ENCODE assay signal across 11 cellular contexts in genomic region chr2:232689152-232689910, GRCh38. TPM values are rescaled to one million over a fixed set of nuclear protein-coding genes. Genes with fewer than 3 reads are reported as not detected.
A peak's percentile ranks its signal among the peaks of the same experiment; 100 is the strongest.
DNase-seq lines count a peak whose midpoint lies in the region; ATAC-seq, FAIRE-seq and TF ChIP-seq lines count a peak whose summit lies in the region.
"Had no signal": no experiment of that assay in that cellular context is flagged by ENCODE, and none has a peak within 500 bp of the region (broad histone marks: within the 10 kb centered on the region; RNA-seq: fewer than 3 reads in every experiment).

No MANE protein-coding gene starts in this region.

- ATAC-seq in K562 (peak; percentile 41; the same call in 2 of the 3 replicates), HepG2 (no peak), HG03175 (IDR thresholded peaks at IDR 0.05; ENCODE audit: unreplicated experiment) (no peak)
- ATAC-seq in effector memory CD8-positive, alpha-beta T cell (replicated peaks) = no peak

- FAIRE-seq in K562 (lab: Jason Lieb, UNC) (no peak), HepG2 (lab: Jason Lieb, UNC) (no peak)

- H2AFZ ChIP-seq in K562 (ENCODE audit: low read depth, low read length) = no peak overlapping the region
- H2AFZ ChIP-seq in HepG2 (ENCODE audit: low read length) = no peak overlapping the region

- TF ChIP-seq EP300 in K562 (IDR thresholded peaks at IDR 0.05; ENCODE audit: low read length) (no peak), HepG2 (IDR thresholded peaks at IDR 0.05; ENCODE audit: low read depth in 2 of 2, low read length in 2 of 2) (no peak), HepG2 (CRISPR knock-in tag; IDR thresholded peaks at IDR 0.05; ENCODE audit: borderline replicate concordance) (no peak)

- no peaks in the 10 kb centered on the region for H3K79me2 ChIP-seq in K562 (ENCODE audit: control insufficient read depth, insufficient read depth, low read length)
- H3K79me2 ChIP-seq in HepG2 (ENCODE audit: insufficient read depth, low read length) = no peaks in the 10 kb centered on the region

- no peak for TF ChIP-seq POLR2A in K562 (conservative IDR thresholded peaks at IDR 0.05)
- no peak for TF ChIP-seq POLR2A in HepG2 (IDR thresholded peaks at IDR 0.05; ENCODE audit: insufficient read depth in 1 of 2, low read depth in 2 of 2, low read length in 2 of 2)

- H3K27ac Mint-ChIP-seq in effector memory CD8-positive, alpha-beta T cell = no peak overlapping the region
- H3K27ac Mint-ChIP-seq: CD4-positive, alpha-beta memory T cell had no signal

- no peak overlapping the region for H3K4me3 ChIP-seq in K562
- H3K4me3 ChIP-seq in HepG2 (replicated peaks in 1 of 3; ENCODE audit: insufficient read depth in 1 of 3, low read depth in 2 of 3, low read length in 3 of 3) = no peak overlapping the region
- H3K4me3 ChIP-seq: lung had no signal

- no peak for TF ChIP-seq CTCF in K562 (IDR thresholded peaks at IDR 0.05 in 2 of 3, conservative IDR thresholded peaks at IDR 0.05 in 1 of 3; ENCODE audit: insufficient read depth in 2 of 3, low read depth in 1 of 3, low read length in 3 of 3)
- no peak for TF ChIP-seq CTCF in HepG2 (CRISPR knock-in tag; IDR thresholded peaks at IDR 0.05)

- no peaks in the 10 kb centered on the region for H3K9me3 Mint-ChIP-seq in effector memory CD8-positive, alpha-beta T cell
- H3K9me3 Mint-ChIP-seq: CD4-positive, alpha-beta memory T cell had no signal

- no peaks in the 10 kb centered on the region for H3K36me3 ChIP-seq in K562 (ENCODE audit: control insufficient read depth, insufficient read depth, low read length)
- no peaks in the 10 kb centered on the region for H3K36me3 ChIP-seq in HepG2 (replicated peaks in 1 of 2; ENCODE audit: control insufficient read depth in 1 of 2, insufficient read depth in 2 of 2, low read length in 2 of 2)

- TF ChIP-seq RAD21 in K562 (CRISPR knock-in tag; conservative IDR thresholded peaks at IDR 0.05 in 1 of 2, IDR thresholded peaks at IDR 0.05 in 1 of 2) (no peak), HepG2 (CRISPR knock-in tag; IDR thresholded peaks at IDR 0.05) (no peak)

- H3K4me1 ChIP-seq in K562 (replicated peaks in 1 of 2; ENCODE audit: control insufficient read depth in 2 of 2, insufficient read depth in 2 of 2, low read length in 2 of 2) (no peaks in the 10 kb centered on the region; a peak in 2 of 5 replicates), HepG2 (ENCODE audit: insufficient read depth, low read length) (no peaks in the 10 kb centered on the region; the same call in 1 of the 2 replicates)

- CTCF ChIA-PET in K562 (lab: Yijun Ruan, JAX; ENCODE audit: low intra/inter-chr PET ratio) (no interaction called here), HepG2 (lab: Yijun Ruan, JAX; ENCODE audit: low intra/inter-chr PET ratio, low total read pairs) (no interaction called here)

- in situ Hi-C loops in K562 (cut with MboI) (no loop called here), HepG2 (cut with HindIII; ENCODE audit: extremely low pct_ligation_motif_present, low pct_unique_long_range_greater_than_20kb) (no loop called here)

- POLR2A ChIA-PET in K562 (lab: Yijun Ruan, JAX) = no interaction called here
- POLR2A ChIA-PET in HepG2 (lab: Yijun Ruan, JAX) = no interaction called here

- no peaks in the 10 kb centered on the region for H3K9me3 ChIP-seq in K562 (replicated peaks; ENCODE audit: control insufficient read depth, insufficient read depth, low read depth, low read length)
- H3K9me3 ChIP-seq in HepG2 (ENCODE audit: low read length) = no peaks in the 10 kb centered on the region

- peaks cover 0 to 1% of the 10 kb centered on the region in 2 donors for H3K27me3 Mint-ChIP-seq in effector memory CD8-positive, alpha-beta T cell
- H3K27me3 Mint-ChIP-seq: CD4-positive, alpha-beta memory T cell had no signal

- peak overlapping the region in 1 of 2 experiments; percentile 45; a peak in 1 of 4 replicates for H3K9ac ChIP-seq in K562 (ENCODE audit: insufficient read depth in 1 of 2, low read depth in 2 of 2, low read length in 2 of 2)
- H3K9ac ChIP-seq in HepG2 (ENCODE audit: insufficient read depth, low read depth, low read length) = no peak overlapping the region

- H3K27me3 ChIP-seq in K562 (ENCODE audit: control insufficient read depth in 2 of 2, insufficient read depth in 2 of 2, low read length in 2 of 2) (no peaks in the 10 kb centered on the region; a peak in 2 of 5 replicates), HepG2 (ENCODE audit: control insufficient read depth in 1 of 2, insufficient read depth in 2 of 2, low read length in 2 of 2) (peaks cover 0 to 3% of the 10 kb centered on the region in 2 experiments; a peak in 1 of 5 replicates)

- no peak overlapping the region for H3K4me2 ChIP-seq in K562 (ENCODE audit: insufficient read depth, low read length)
- peak overlapping the region; percentile 4; the same call in 1 of the 2 replicates for H3K4me2 ChIP-seq in HepG2 (ENCODE audit: low read depth, low read length)

- BruUV-seq in K562 (replicated peaks; lab: Mats Ljungman, UMichigan) (no TSS peak), HepG2 (replicated peaks; lab: Mats Ljungman, UMichigan) (no TSS peak)

- DNase-seq in AG08396 (ENCODE audit: low spot score) (peak; percentile 42), M059J (ENCODE audit: low read depth) (peak; percentile 43), K562 (ENCODE audit: extremely low read depth in 1 of 4, low spot score in 3 of 4) (peak in 1 of 4 experiments; percentile 11), HepG2 (ENCODE audit: low spot score) (no peak), DMS114 treated with DMSO at 0.1 percent for 48 hours (lab: John Stamatoyannopoulos, UW; ENCODE audit: unreplicated experiment) (no peak)
- DNase-seq in effector memory CD8-positive, alpha-beta T cell = no peak
- DNase-seq in central memory CD4-positive, alpha-beta T cell = no peak
- DNase-seq: activated CD4-positive, alpha-beta T cell treated with anti-CD3 and anti-CD28 coated beads for 48 hours; CD4-positive, alpha-beta memory T cell had no signal

- no peaks in the 10 kb centered on the region for H3K9me1 ChIP-seq in K562 (ENCODE audit: control insufficient read depth, insufficient read depth, low read length)

- H4K20me1 ChIP-seq in K562 (replicated peaks; ENCODE audit: control insufficient read depth, insufficient read depth, low read length) (no peaks in the 10 kb centered on the region), HepG2 (ENCODE audit: insufficient read depth, low read length) (no peaks in the 10 kb centered on the region)

- H3K27ac ChIP-seq in K562 (ENCODE audit: extremely low read depth, low read depth, low read length) (no peak overlapping the region), HepG2 (ENCODE audit: extremely low read length, insufficient read depth, low read length) (no peak overlapping the region)

- no peaks in the 10 kb centered on the region for H3K4me1 Mint-ChIP-seq in effector memory CD8-positive, alpha-beta T cell (ENCODE audit: low read depth in 2 of 2)

- no peaks in the 10 kb centered on the region for H3K36me3 Mint-ChIP-seq in effector memory CD8-positive, alpha-beta T cell (ENCODE audit: insufficient read depth)
- H3K36me3 Mint-ChIP-seq: CD4-positive, alpha-beta memory T cell had no signal

- intact Hi-C loops in K562 (cut with micrococcal nuclease) (no loop called here), HepG2 (cut with micrococcal nuclease; ENCODE audit: unreplicated experiment) (no loop called here)

- no peak overlapping the region for H3K4me3 Mint-ChIP-seq in effector memory CD8-positive, alpha-beta T cell
- H3K4me3 Mint-ChIP-seq: CD4-positive, alpha-beta memory T cell had no signal

- 0% methylated on average over 2 of the region's 3 CpGs for WGBS in K562 (ENCODE audit: insufficient coverage, low coverage, missing lambda C conversion rate)
- 0% methylated on average over 1 of the region's 3 CpGs for WGBS in HepG2 (ENCODE audit: low lambda C conversion rate)

RNA-seq across cellular contexts. Expression of gene GIGYF2, which starts 7.8 kb away (rescaled TPM):
- total RNA-seq in M059J (2014; rRNA removed; shearing (Covaris generic)) = 38.4 and 45.6 TPM in 2 replicates
- total RNA-seq in K562 (2011; cell fraction: chromatin; rRNA removed; ENCODE audit: low replicate concordance) = 104 and 257 TPM in 2 replicates
- total RNA-seq in K562 (2011; cell fraction: nucleolus; rRNA removed) = 46.5 and 65.3 TPM in 2 replicates
- 98.1 and 157 TPM in 2 replicates for total RNA-seq in K562 (2011; cell fraction: nucleoplasm; rRNA removed)
- total RNA-seq in K562 (2014; rRNA removed) = 29.2 and 35.9 TPM in 2 replicates
- total RNA-seq in K562 (2014; rRNA removed; fragmentation: Illumina TruSeq; extraction: Trizol) = 50.6 and 51.9 TPM in 2 replicates
- total RNA-seq in K562 (2015; rRNA removed; fragmentation: Illumina TruSeq; extraction: Trizol) = 45.3 and 52.7 TPM in 2 replicates
- 36.0 and 37.3 TPM in 2 replicates for total RNA-seq in K562 (2021)
- 37.3 and 38.4 TPM in 2 replicates for polyA plus RNA-seq in K562 (2011; rRNA removed)
- 29.6 and 32.4 TPM in 2 replicates for polyA plus RNA-seq in K562 (2011; cell fraction: cytosol; rRNA removed)
- 33.0 and 35.7 TPM in 2 replicates for polyA plus RNA-seq in K562 (2011; cell fraction: nucleus; rRNA removed)
- 23.1 and 28.2 TPM in 2 replicates for polyA plus RNA-seq in K562 (2012)
- 32.6 and 34.0 TPM in 2 replicates for polyA plus RNA-seq in K562 (2014; fragmentation: Illumina TruSeq; extraction: Trizol)
- polyA plus RNA-seq in K562 (2014; fragmentation: Nextera tagmentation; extraction: Ambion mirVana) = 10 to 100 TPM; 12.7 to 16.8 TPM
- 32.4 and 34.9 TPM in 2 replicates for polyA plus RNA-seq in K562 (2014; rRNA removed)
- 101 and 120 TPM in 2 replicates for polyA minus RNA-seq in K562 (2011; rRNA and poly(A)+ RNA removed)
- 29.8 and 43.8 TPM in 2 replicates for polyA minus RNA-seq in K562 (2011; cell fraction: cytosol; rRNA and poly(A)+ RNA removed)
- polyA minus RNA-seq in K562 (2011; cell fraction: nucleus; rRNA and poly(A)+ RNA removed) = 49.7 and 71.2 TPM in 2 replicates
- 73.5 and 83.4 TPM in 2 replicates for total RNA-seq in HepG2 (2016; rRNA removed; fragmentation: Illumina TruSeq; extraction: Trizol)
- 34.4 and 34.5 TPM in 2 replicates for total RNA-seq in HepG2 (2016; cell fraction: cytosol; rRNA removed; fragmentation: Illumina TruSeq; extraction: Trizol; ENCODE audit: low read depth)
- 72.3 and 75.5 TPM in 2 replicates for total RNA-seq in HepG2 (2016; cell fraction: insoluble cytoplasmic fraction; rRNA removed; fragmentation: Illumina TruSeq; extraction: Trizol)
- total RNA-seq in HepG2 (2016; cell fraction: membrane; rRNA removed; fragmentation: Illumina TruSeq; extraction: Trizol) = 24.9 and 27.3 TPM in 2 replicates
- 93.6 and 113 TPM in 2 replicates for total RNA-seq in HepG2 (2016; cell fraction: nucleus; rRNA removed; fragmentation: Illumina TruSeq; extraction: Trizol)
- polyA plus RNA-seq in HepG2 (2011; rRNA removed) = 44.9 and 46.1 TPM in 2 replicates
- 22.8 and 25.1 TPM in 2 replicates for polyA plus RNA-seq in HepG2 (2011; cell fraction: cytosol; rRNA removed)
- 37.1 and 43.8 TPM in 2 replicates for polyA plus RNA-seq in HepG2 (2011; cell fraction: nucleus; rRNA removed)
- 36.2 and 40.6 TPM in 2 replicates for polyA plus RNA-seq in HepG2 (2012)
- polyA plus RNA-seq in HepG2 (2016; cell fraction: cytosol; fragmentation: Illumina TruSeq; extraction: Trizol; ENCODE audit: low read depth) = 2.8 and 3.0 TPM in 2 replicates
- 44.7 and 47.1 TPM in 2 replicates for polyA plus RNA-seq in HepG2 (2016; cell fraction: insoluble cytoplasmic fraction; fragmentation: Illumina TruSeq; extraction: Trizol; ENCODE audit: low read depth)
- 6.3 and 7.6 TPM in 2 replicates for polyA plus RNA-seq in HepG2 (2016; cell fraction: membrane; fragmentation: Illumina TruSeq; extraction: Trizol; ENCODE audit: low read depth)
- 52.0 and 58.6 TPM in 2 replicates for polyA plus RNA-seq in HepG2 (2016; cell fraction: nucleus; fragmentation: Illumina TruSeq; extraction: Trizol; ENCODE audit: insufficient read depth, low read depth)
- polyA minus RNA-seq in HepG2 (2011; rRNA and poly(A)+ RNA removed; ENCODE audit: low replicate concordance) = 65.1 and 75.2 TPM in 2 replicates
- polyA minus RNA-seq in HepG2 (2011; cell fraction: cytosol; rRNA and poly(A)+ RNA removed) = 48.0 and 50.2 TPM in 2 replicates
- 177 and 187 TPM in 2 replicates for polyA minus RNA-seq in HepG2 (2011; cell fraction: nucleus; rRNA and poly(A)+ RNA removed)

RNA-seq across cellular contexts. Expression of gene EFHD1, which starts 55.9 kb away (rescaled TPM):
- total RNA-seq in M059J (2014; rRNA removed; shearing (Covaris generic)) = 0.49 and 1.7 TPM in 2 replicates
- total RNA-seq in K562 (2011; cell fraction: chromatin; rRNA removed; ENCODE audit: low replicate concordance) = 0.65 TPM in 1 of 2 replicates, not detected in the other
- total RNA-seq in K562 (2011; cell fraction: nucleolus; rRNA removed) = 0.53 and 0.67 TPM in 2 replicates
- total RNA-seq in K562 (2011; cell fraction: nucleoplasm; rRNA removed) = 0.37 and 0.46 TPM in 2 replicates
- total RNA-seq in K562 (2014; rRNA removed) (1.7 and 2.4 TPM in 2 replicates), K562 (2014; rRNA removed; fragmentation: Illumina TruSeq; extraction: Trizol) (1.7 and 2.0 TPM in 2 replicates), K562 (2015; rRNA removed; fragmentation: Illumina TruSeq; extraction: Trizol) (1.5 and 1.6 TPM in 2 replicates), K562 (2021) (5.1 and 5.2 TPM in 2 replicates), HepG2 (2016; rRNA removed; fragmentation: Illumina TruSeq; extraction: Trizol) (0.09 and 0.17 TPM in 2 replicates)
- polyA plus RNA-seq in K562 (2011; rRNA removed) (1.2 TPM in 2 replicates), K562 (2014; fragmentation: Illumina TruSeq; extraction: Trizol) (5.9 and 9.1 TPM in 2 replicates), K562 (2014; fragmentation: Nextera tagmentation; extraction: Ambion mirVana) (1 to 10 TPM in 1 of 2 experiments, under 1 TPM in 1; 0.66 to 1.2 TPM), K562 (2014; rRNA removed) (2.8 and 3.1 TPM in 2 replicates), HepG2 (2011; rRNA removed) (0.24 TPM in 1 of 2 replicates, not detected in the other)
- polyA plus RNA-seq in K562 (2011; cell fraction: cytosol; rRNA removed) = 1.4 and 2.0 TPM in 2 replicates
- 0.34 and 0.41 TPM in 2 replicates for polyA plus RNA-seq in K562 (2011; cell fraction: nucleus; rRNA removed)
- 5.0 and 20.1 TPM in 2 replicates for polyA plus RNA-seq in K562 (2012)
- polyA minus RNA-seq in K562 (2011; rRNA and poly(A)+ RNA removed) = 0.69 and 0.98 TPM in 2 replicates
- 0.57 TPM in 1 of 2 replicates, not detected in the other for polyA minus RNA-seq in K562 (2011; cell fraction: cytosol; rRNA and poly(A)+ RNA removed)
- not detected in 2 replicates for polyA minus RNA-seq in K562 (2011; cell fraction: nucleus; rRNA and poly(A)+ RNA removed)
- not detected in 2 replicates for total RNA-seq in HepG2 (2016; cell fraction: cytosol; rRNA removed; fragmentation: Illumina TruSeq; extraction: Trizol; ENCODE audit: low read depth)
- total RNA-seq in HepG2 (2016; cell fraction: insoluble cytoplasmic fraction; rRNA removed; fragmentation: Illumina TruSeq; extraction: Trizol) = 0.19 TPM in 1 of 2 replicates, not detected in the other
- 0.14 and 0.19 TPM in 2 replicates for total RNA-seq in HepG2 (2016; cell fraction: membrane; rRNA removed; fragmentation: Illumina TruSeq; extraction: Trizol)
- 0.25 TPM in 1 of 2 replicates, not detected in the other for total RNA-seq in HepG2 (2016; cell fraction: nucleus; rRNA removed; fragmentation: Illumina TruSeq; extraction: Trizol)
- 0.19 and 0.21 TPM in 2 replicates for polyA plus RNA-seq in HepG2 (2011; cell fraction: cytosol; rRNA removed)
- 0.19 TPM in 1 of 2 replicates, not detected in the other for polyA plus RNA-seq in HepG2 (2011; cell fraction: nucleus; rRNA removed)
- polyA plus RNA-seq in HepG2 (2012) = 0.51 and 0.62 TPM in 2 replicates
- not detected in 2 replicates for polyA plus RNA-seq in HepG2 (2016; cell fraction: cytosol; fragmentation: Illumina TruSeq; extraction: Trizol; ENCODE audit: low read depth)
- polyA plus RNA-seq in HepG2 (2016; cell fraction: insoluble cytoplasmic fraction; fragmentation: Illumina TruSeq; extraction: Trizol; ENCODE audit: low read depth) = 0.23 and 0.31 TPM in 2 replicates
- polyA plus RNA-seq in HepG2 (2016; cell fraction: membrane; fragmentation: Illumina TruSeq; extraction: Trizol; ENCODE audit: low read depth) = 0.17 and 0.29 TPM in 2 replicates
- 0.20 TPM in 1 of 2 replicates, not detected in the other for polyA plus RNA-seq in HepG2 (2016; cell fraction: nucleus; fragmentation: Illumina TruSeq; extraction: Trizol; ENCODE audit: insufficient read depth, low read depth)
- 0.16 and 0.32 TPM in 2 replicates for polyA minus RNA-seq in HepG2 (2011; rRNA and poly(A)+ RNA removed; ENCODE audit: low replicate concordance)
- not detected in 2 replicates for polyA minus RNA-seq in HepG2 (2011; cell fraction: cytosol; rRNA and poly(A)+ RNA removed)
- not detected in 2 replicates for polyA minus RNA-seq in HepG2 (2011; cell fraction: nucleus; rRNA and poly(A)+ RNA removed)

Comparison
In these comparisons a context has a peak if more than half of its experiments do, and no peak if none do; other contexts are left out.
1. DNase-seq: peak in AG08396 (single experiment) and M059J (single experiment); none in HepG2 (single experiment), effector memory CD8-positive, alpha-beta T cell (0 of 3), DMS114 treated with DMSO at 0.1 percent for 48 hours (single experiment) and central memory CD4-positive, alpha-beta T cell (single experiment).